In the genomic region with DNA sequence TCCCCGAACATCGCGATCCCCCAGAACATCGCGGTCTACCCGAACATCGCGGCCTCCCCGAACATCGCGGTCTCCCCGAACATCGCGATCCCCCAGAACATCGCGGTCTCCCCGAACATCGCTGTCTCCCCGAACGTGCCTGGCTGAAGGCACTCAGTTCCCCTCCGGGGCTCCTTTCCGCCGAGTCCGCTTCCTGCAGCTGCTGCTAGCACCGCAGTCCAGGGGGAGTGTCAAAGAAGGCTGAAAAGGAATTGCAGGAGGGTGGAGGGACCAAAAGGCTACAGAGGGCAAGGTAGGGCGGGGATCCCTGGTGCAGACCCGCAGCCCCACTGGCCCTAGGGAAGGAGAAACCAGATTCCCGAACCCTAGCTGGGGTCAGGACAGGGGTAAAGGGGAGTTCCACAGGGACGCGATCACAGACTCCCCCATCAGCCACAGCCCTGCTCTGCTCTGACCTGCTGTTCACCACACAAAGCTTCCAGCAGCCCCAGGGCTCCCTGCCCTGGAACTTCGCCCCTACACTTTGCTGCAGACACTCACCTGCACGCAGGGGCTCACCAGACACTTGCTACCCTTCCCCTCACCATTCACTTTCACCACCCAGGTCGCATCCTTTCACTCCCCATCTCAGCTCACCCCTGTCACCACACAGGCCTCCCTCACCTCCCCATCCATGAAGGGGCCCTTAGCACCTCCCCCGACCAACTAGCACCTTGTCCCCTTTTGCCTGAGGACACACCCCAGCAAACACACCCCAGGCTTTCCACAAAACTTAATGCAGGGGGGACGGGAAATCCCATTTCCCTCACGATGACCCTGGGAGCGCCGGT, we compare ENCODE assay signal across 9 cellular contexts. TPM values are rescaled to one million over a fixed set of nuclear protein-coding genes. Genes with fewer than 3 reads are reported as not detected.
A peak's percentile ranks its signal among the peaks of the same experiment; 100 is the strongest.
DNase-seq lines count a peak whose midpoint lies in the region; ATAC-seq, FAIRE-seq and TF ChIP-seq lines count a peak whose summit lies in the region.
"Had no signal": no experiment of that assay in that cellular context is flagged by ENCODE, and none has a peak within 500 bp of the region (broad histone marks: within the 10 kb centered on the region; RNA-seq: fewer than 3 reads in every experiment).

No MANE protein-coding gene starts in this region.

- POLR2A ChIA-PET in activated CD4-positive, alpha-beta T cell treated with anti-CD3 and anti-CD28 coated beads, Interleukin-2, amount 10 ng/mL, durations not matched to agents 7 days and 5 days (lab: Charles Lee), result no interaction called here

- peak overlapping the region; percentile 88 for H3K4me2 ChIP-seq in keratinocyte (ENCODE audit: control insufficient read depth, extremely low read depth, insufficient read depth, low read depth, low read length)

- peak; percentile 30 for DNase-seq in activated CD4-positive, alpha-beta T cell treated with anti-CD3 and anti-CD28 coated beads, Interleukin-2, amount 10 ng/mL, durations not matched to agents 7 days and 5 days
- DNase-seq in activated CD4-positive, alpha-beta T cell treated with anti-CD3 and anti-CD28 coated beads for 48 hours, result no peak
- DNase-seq in ascending aorta (ENCODE audit: low spot score in 2 of 2) (no peak), keratinocyte (ENCODE audit: low read depth, low spot score) (no peak), type B pancreatic cell (ENCODE audit: extremely low spot score, unreplicated experiment) (peak; percentile 65), HT-29 (ENCODE audit: low spot score) (no peak)

- peaks cover 7% of the 10 kb centered on the region for H3K36me3 Mint-ChIP-seq in activated CD4-positive, alpha-beta T cell treated with anti-CD3 and anti-CD28 coated beads, Interleukin-2, amount 10 ng/mL, durations not matched to agents 7 days and 5 days (ENCODE audit: low read depth)
- peaks cover 5% of the 10 kb centered on the region for H3K36me3 Mint-ChIP-seq in type B pancreatic cell

- CTCF ChIA-PET in activated CD4-positive, alpha-beta T cell treated with anti-CD3 and anti-CD28 coated beads, Interleukin-2, amount 10 ng/mL, durations not matched to agents 7 days and 5 days (lab: Charles Lee), result no interaction called here

- no peaks in the 10 kb centered on the region for H3K9me3 ChIP-seq in ascending aorta
- no peaks in the 10 kb centered on the region for H3K9me3 ChIP-seq in keratinocyte (ENCODE audit: control insufficient read depth, low read depth, low read length)

- no peak overlapping the region for H2AFZ ChIP-seq in keratinocyte (ENCODE audit: control insufficient read depth, low read length)

- H3K4me1 ChIP-seq in ascending aorta (peaks cover 0 to 15% of the 10 kb centered on the region in 2 donors), keratinocyte (ENCODE audit: control insufficient read depth, extremely low read depth, insufficient read depth, low read length) (peaks cover 10% of the 10 kb centered on the region)

- H3K4me1 Mint-ChIP-seq in activated CD4-positive, alpha-beta T cell treated with anti-CD3 and anti-CD28 coated beads, Interleukin-2, amount 10 ng/mL, durations not matched to agents 7 days and 5 days, result peaks cover 31% of the 10 kb centered on the region
- H3K4me1 Mint-ChIP-seq in type B pancreatic cell (ENCODE audit: unreplicated experiment), result peaks cover 16% of the 10 kb centered on the region

- TF ChIP-seq CTCF in ascending aorta (IDR thresholded peaks at IDR 0.05) (no peak), keratinocyte (optimal IDR thresholded peaks at IDR 0.05 in 1 of 3, IDR thresholded peaks at IDR 0.05 in 1 of 3, conservative IDR thresholded peaks at IDR 0.05 in 1 of 3; ENCODE audit: extremely low read depth in 1 of 3, insufficient read depth in 2 of 3, low read length in 3 of 3) (no peak), type B pancreatic cell (conservative IDR thresholded peaks at IDR 0.05) (no peak)

- no peaks in the 10 kb centered on the region for H3K9me3 Mint-ChIP-seq in activated CD4-positive, alpha-beta T cell treated with anti-CD3 and anti-CD28 coated beads, Interleukin-2, amount 10 ng/mL, durations not matched to agents 7 days and 5 days
- H3K9me3 Mint-ChIP-seq in type B pancreatic cell, result no peaks in the 10 kb centered on the region

- intact Hi-C loops in ascending aorta (cut with DNase I), result no loop called here

- H3K36me3 ChIP-seq in ascending aorta (no peaks in the 10 kb centered on the region), keratinocyte (ENCODE audit: control insufficient read depth in 2 of 2, extremely low read depth in 1 of 2, insufficient read depth in 2 of 2, low read length in 2 of 2) (no peaks in the 10 kb centered on the region)

- H3K27ac ChIP-seq in ascending aorta (no peak overlapping the region), keratinocyte (ENCODE audit: control insufficient read depth, insufficient read depth, low read length) (no peak overlapping the region)

- ATAC-seq in GM21737 (IDR thresholded peaks at IDR 0.05; ENCODE audit: unreplicated experiment), result no peak
- ATAC-seq in GM19395 (IDR thresholded peaks at IDR 0.05; ENCODE audit: unreplicated experiment), result no peak

- FAIRE-seq in keratinocyte (lab: Jason Lieb, UNC), result no peak

- H3K27ac Mint-ChIP-seq in activated CD4-positive, alpha-beta T cell treated with anti-CD3 and anti-CD28 coated beads, Interleukin-2, amount 10 ng/mL, durations not matched to agents 7 days and 5 days, result peak overlapping the region; percentile 90
- H3K27ac Mint-ChIP-seq in type B pancreatic cell, result peak overlapping the region; percentile 98

- dilution Hi-C loops in keratinocyte (cut with MboI; ENCODE audit: extremely low pct_ligation_motif_present, low sequenced_read_pairs), result no loop called here

- H3K27me3 ChIP-seq in ascending aorta, result no peaks in the 10 kb centered on the region
- H3K27me3 ChIP-seq in keratinocyte (ENCODE audit: control insufficient read depth, extremely low read depth, insufficient read depth, low read length), result peaks cover 35% of the 10 kb centered on the region

- no peaks in the 10 kb centered on the region for H3K79me2 ChIP-seq in keratinocyte (ENCODE audit: control insufficient read depth, insufficient read depth, low read length)

- H3K4me3 Mint-ChIP-seq in activated CD4-positive, alpha-beta T cell treated with anti-CD3 and anti-CD28 coated beads, Interleukin-2, amount 10 ng/mL, durations not matched to agents 7 days and 5 days, result peak overlapping the region; percentile 75
- H3K4me3 Mint-ChIP-seq in type B pancreatic cell, result peak overlapping the region; percentile 95

- no peaks in the 10 kb centered on the region for H4K20me1 ChIP-seq in keratinocyte (ENCODE audit: control insufficient read depth, extremely low read depth, insufficient read depth, low read length)

- peak overlapping the region; percentile 69 for H3K9ac ChIP-seq in keratinocyte (ENCODE audit: control insufficient read depth, extremely low read depth, insufficient read depth, low read length)

- peak overlapping the region; percentile 51 to 57 for H3K4me3 ChIP-seq in ascending aorta
- H3K4me3 ChIP-seq in keratinocyte (ENCODE audit: control insufficient read depth in 2 of 3, extremely low read depth in 1 of 3, insufficient read depth in 2 of 3, low read depth in 1 of 3, low read length in 3 of 3), result peak overlapping the region in 2 of 3 experiments; percentile 35 to 74

- H3K27me3 Mint-ChIP-seq in activated CD4-positive, alpha-beta T cell treated with anti-CD3 and anti-CD28 coated beads, Interleukin-2, amount 10 ng/mL, durations not matched to agents 7 days and 5 days, result peaks cover 79% of the 10 kb centered on the region
- H3K27me3 Mint-ChIP-seq in type B pancreatic cell, result peaks cover 100% of the 10 kb centered on the region

- no peaks in the 10 kb centered on the region for H3K9me1 ChIP-seq in keratinocyte (ENCODE audit: control insufficient read depth, extremely low read depth, insufficient read depth, low read length)

RNA-seq across cellular contexts. Expression of a gene that starts 1.7 kb away (rescaled TPM):
- total RNA-seq in activated CD4-positive, alpha-beta T cell treated with anti-CD3 and anti-CD28 coated beads, Interleukin-2, amount 10 ng/mL, durations not matched to agents 7 days and 5 days, result under 1 TPM; 0.55 to 0.67 TPM
- 3.8 TPM for total RNA-seq in ascending aorta
- polyA plus RNA-seq in keratinocyte, result 1.7 to 2.4 TPM (median 2.2 TPM) in 3 replicates
- 13.1 TPM for polyA plus RNA-seq in keratinocyte (2011; ENCODE audit: low read depth)
- polyA plus RNA-seq in keratinocyte (2011; cell fraction: cytosol; rRNA removed), result 2.6 and 4.4 TPM in 2 replicates
- polyA plus RNA-seq in keratinocyte (2011; cell fraction: nucleus; rRNA removed), result 5.7 and 6.8 TPM in 2 replicates
- 1.7 and 6.9 TPM in 2 replicates for polyA plus RNA-seq in keratinocyte (2012; ENCODE audit: low replicate concordance)
- polyA minus RNA-seq in keratinocyte, result 0.39 to 0.67 TPM (median 0.59 TPM) in 3 replicates
- 0.77 TPM for polyA minus RNA-seq in keratinocyte (2011; cell fraction: cytosol; rRNA and poly(A)+ RNA removed)
- 1.3 and 3.1 TPM in 2 replicates for polyA minus RNA-seq in keratinocyte (2011; cell fraction: nucleus; rRNA and poly(A)+ RNA removed)
- 0.48 and 8.2 TPM in 2 replicates for total RNA-seq in type B pancreatic cell (ENCODE audit: low replicate concordance)
- 0.13 TPM in 1 of 2 replicates, not detected in the other for total RNA-seq in HT-29 (2014; rRNA removed; shearing (Covaris generic))

RNA-seq across cellular contexts. Expression of a gene that starts 23.6 kb away (rescaled TPM):
- total RNA-seq in activated CD4-positive, alpha-beta T cell treated with anti-CD3 and anti-CD28 coated beads, Interleukin-2, amount 10 ng/mL, durations not matched to agents 7 days and 5 days, result under 1 TPM; 0.40 to 0.50 TPM
- total RNA-seq in ascending aorta, result not detected
- 11.8 to 15.7 TPM (median 14.0 TPM) in 3 replicates for polyA plus RNA-seq in keratinocyte
- polyA plus RNA-seq in keratinocyte (2011; ENCODE audit: low read depth), result 4.9 TPM
- polyA plus RNA-seq in keratinocyte (2011; cell fraction: cytosol; rRNA removed), result 12.0 and 13.7 TPM in 2 replicates
- polyA plus RNA-seq in keratinocyte (2011; cell fraction: nucleus; rRNA removed), result 33.5 and 35.2 TPM in 2 replicates
- polyA plus RNA-seq in keratinocyte (2012; ENCODE audit: low replicate concordance), result 8.1 and 11.0 TPM in 2 replicates
- polyA minus RNA-seq in keratinocyte, result 6.8 to 12.5 TPM (median 7.4 TPM) in 3 replicates
- 9.2 TPM for polyA minus RNA-seq in keratinocyte (2011; cell fraction: cytosol; rRNA and poly(A)+ RNA removed)
- 6.9 and 7.6 TPM in 2 replicates for polyA minus RNA-seq in keratinocyte (2011; cell fraction: nucleus; rRNA and poly(A)+ RNA removed)
- 1.4 TPM in 1 of 2 replicates, not detected in the other for total RNA-seq in type B pancreatic cell (ENCODE audit: low replicate concordance)
- 3.2 and 5.3 TPM in 2 replicates for total RNA-seq in HT-29 (2014; rRNA removed; shearing (Covaris generic))

RNA-seq across cellular contexts. Expression of a gene that starts 42.5 kb away (rescaled TPM):
- not detected for total RNA-seq in activated CD4-positive, alpha-beta T cell treated with anti-CD3 and anti-CD28 coated beads, Interleukin-2, amount 10 ng/mL, durations not matched to agents 7 days and 5 days
- total RNA-seq in ascending aorta (not detected), type B pancreatic cell (ENCODE audit: low replicate concordance) (0.53 and 2.1 TPM in 2 replicates)
- 12.1 to 38.8 TPM (median 16.4 TPM) in 3 replicates for polyA plus RNA-seq in keratinocyte
- 69.8 TPM for polyA plus RNA-seq in keratinocyte (2011; ENCODE audit: low read depth)
- 25.0 and 34.7 TPM in 2 replicates for polyA plus RNA-seq in keratinocyte (2011; cell fraction: cytosol; rRNA removed)
- polyA plus RNA-seq in keratinocyte (2011; cell fraction: nucleus; rRNA removed), result 76.7 and 78.1 TPM in 2 replicates
- polyA plus RNA-seq in keratinocyte (2012; ENCODE audit: low replicate concordance), result 10.8 and 136 TPM in 2 replicates
- 4.8 to 21.9 TPM (median 12.4 TPM) in 3 replicates for polyA minus RNA-seq in keratinocyte
- 14.6 TPM for polyA minus RNA-seq in keratinocyte (2011; cell fraction: cytosol; rRNA and poly(A)+ RNA removed)
- 15.8 and 23.7 TPM in 2 replicates for polyA minus RNA-seq in keratinocyte (2011; cell fraction: nucleus; rRNA and poly(A)+ RNA removed)
- 0.51 TPM in 1 of 2 replicates, not detected in the other for total RNA-seq in HT-29 (2014; rRNA removed; shearing (Covaris generic))

RNA-seq across cellular contexts. Expression of a gene that starts 59.9 kb away (rescaled TPM):
- total RNA-seq in activated CD4-positive, alpha-beta T cell treated with anti-CD3 and anti-CD28 coated beads, Interleukin-2, amount 10 ng/mL, durations not matched to agents 7 days and 5 days, result not detected
- total RNA-seq in ascending aorta (not detected), type B pancreatic cell (ENCODE audit: low replicate concordance) (not detected in 2 replicates)
- polyA plus RNA-seq in keratinocyte, result 6.9 to 12.2 TPM (median 8.5 TPM) in 3 replicates
- polyA plus RNA-seq in keratinocyte (2011; ENCODE audit: low read depth), result 20.1 TPM
- 11.2 and 13.4 TPM in 2 replicates for polyA plus RNA-seq in keratinocyte (2011; cell fraction: cytosol; rRNA removed)
- polyA plus RNA-seq in keratinocyte (2011; cell fraction: nucleus; rRNA removed), result 51.6 and 62.6 TPM in 2 replicates
- 11.4 and 56.6 TPM in 2 replicates for polyA plus RNA-seq in keratinocyte (2012; ENCODE audit: low replicate concordance)
- 4.7 to 8.5 TPM (median 7.5 TPM) in 3 replicates for polyA minus RNA-seq in keratinocyte
- 7.3 TPM for polyA minus RNA-seq in keratinocyte (2011; cell fraction: cytosol; rRNA and poly(A)+ RNA removed)
- 9.9 and 10.6 TPM in 2 replicates for polyA minus RNA-seq in keratinocyte (2011; cell fraction: nucleus; rRNA and poly(A)+ RNA removed)
- 1.2 and 1.5 TPM in 2 replicates for total RNA-seq in HT-29 (2014; rRNA removed; shearing (Covaris generic))
- total RNA-seq: dermis microvascular lymphatic vessel endothelial cell had no signal

Comparison
In these comparisons a context has a peak if more than half of its experiments do, and no peak if none do; other contexts are left out.
1. DNase-seq: peak in activated CD4-positive, alpha-beta T cell treated with anti-CD3 and anti-CD28 coated beads, Interleukin-2, amount 10 ng/mL, durations not matched to agents 7 days and 5 days (single experiment) and type B pancreatic cell (single experiment); none in activated CD4-positive, alpha-beta T cell treated with anti-CD3 and anti-CD28 coated beads for 48 hours (single experiment), ascending aorta (0 of 2), keratinocyte (single experiment) and HT-29 (single experiment).